ENCODE assay signal across 9 cellular contexts in genomic region chr12:53378705-53379388, GRCh38. TPM values are rescaled to one million over a fixed set of nuclear protein-coding genes. Genes with fewer than 3 reads are reported as not detected.
DNase-seq lines count a peak whose midpoint lies in the region; ATAC-seq and TF ChIP-seq lines count a peak whose summit lies in the region.
"Had no signal": no experiment of that assay in that cellular context is flagged by ENCODE, and none has a peak within 500 bp of the region (broad histone marks: within the 10 kb centered on the region; RNA-seq: fewer than 3 reads in every experiment).

No MANE protein-coding gene starts in this region.

- H2BK12ac ChIP-seq in mesenchymal stem cell (ENCODE audit: low read length in 2 of 2): no peak overlapping the region

- H3K9me3 ChIP-seq in BE2C: no peaks in the 10 kb centered on the region
- H3K9me3 ChIP-seq in HUES64 (ENCODE audit: insufficient read depth, low read depth, low read length): no peaks in the 10 kb centered on the region
- H3K9me3 ChIP-seq in mesenchymal stem cell (ENCODE audit: control insufficient read depth, low read length): no peaks in the 10 kb centered on the region

- H3K4me3 Mint-ChIP-seq in T-cell (no peak overlapping the region), nephron progenitor cell (no peak overlapping the region)

- H3K79me1 ChIP-seq in mesenchymal stem cell (replicated peaks; ENCODE audit: low read length, poor library complexity, severe bottlenecking): no peaks in the 10 kb centered on the region

- no peaks in the 10 kb centered on the region for H3K27me3 Mint-ChIP-seq in T-cell
- H3K27me3 Mint-ChIP-seq in nephron progenitor cell (ENCODE audit: low read depth, poor library complexity): no peaks in the 10 kb centered on the region

- H3K36me3 Mint-ChIP-seq in T-cell: peaks cover 28% of the 10 kb centered on the region
- peaks cover 20% of the 10 kb centered on the region for H3K36me3 Mint-ChIP-seq in nephron progenitor cell (ENCODE audit: low read depth)

- CTCF ChIA-PET in T-cell (lab: Charles Lee): interaction anchor here (0.6 to 2.4 kb wide), 13 partner anchors 25 to 198 kb away, joined by 3 to 31 read pairs (median 5); partner anchors contain the start of genes AAAS (in 2 of the 2), CSAD (in 1 of the 2), TARBP2 (in 1 of the 2) and ZNF740 (in 1 of the 2)

- no peak for TF ChIP-seq CTCF in BE2C (IDR thresholded peaks at IDR 0.05; ENCODE audit: low read depth, low read length)
- no peak for TF ChIP-seq CTCF in astrocyte of the cerebellum (IDR thresholded peaks at IDR 0.05; ENCODE audit: low read depth, low read length, missing control alignments)
- TF ChIP-seq CTCF in nephron progenitor cell (IDR thresholded peaks at IDR 0.05): no peak

- peaks cover 22% of the 10 kb centered on the region for H3K36me3 ChIP-seq in BE2C
- peaks cover 23% of the 10 kb centered on the region for H3K36me3 ChIP-seq in HUES64 (ENCODE audit: insufficient read depth, low read length)
- peaks cover 16 to 21% of the 10 kb centered on the region in 2 experiments for H3K36me3 ChIP-seq in mesenchymal stem cell (ENCODE audit: control insufficient read depth in 1 of 2, insufficient read depth in 2 of 2, low read depth in 1 of 2, low read length in 2 of 2)

- in situ Hi-C loops in astrocyte of the cerebellum (cut with HindIII; ENCODE audit: low sequenced_read_pairs): no loop called here

- H2BK15ac ChIP-seq in mesenchymal stem cell (ENCODE audit: low read depth, poor library complexity, severe bottlenecking): peak overlapping the region; percentile 40

- H3K9me3 Mint-ChIP-seq in T-cell: no peaks in the 10 kb centered on the region
- H3K9me3 Mint-ChIP-seq in nephron progenitor cell: no peaks in the 10 kb centered on the region

- H3K27ac ChIP-seq in HUES64 (ENCODE audit: low read depth, low read length): peak overlapping the region; percentile 94
- peak overlapping the region; percentile 97 for H3K27ac ChIP-seq in mesenchymal stem cell (ENCODE audit: low read length, poor library complexity, severe bottlenecking)

- no peak overlapping the region for H2AFZ ChIP-seq in mesenchymal stem cell (ENCODE audit: low read depth, low read length)

- H3K14ac ChIP-seq in mesenchymal stem cell (ENCODE audit: low read length in 2 of 2): no peak overlapping the region

- peak overlapping the region; percentile 82 to 94 for H3K4ac ChIP-seq in mesenchymal stem cell (ENCODE audit: low read depth in 1 of 2, low read length in 2 of 2)

- H3K27ac Mint-ChIP-seq in T-cell (no peak overlapping the region), nephron progenitor cell (no peak overlapping the region)

- DNase-seq in BE2C: no peak
- DNase-seq in astrocyte of the cerebellum (ENCODE audit: low read depth): no peak
- no peak for DNase-seq in mesenchymal stem cell
- no peak for DNase-seq in T-cell
- no peak for DNase-seq in nephron progenitor cell
- DNase-seq in Ammon's horn (ENCODE audit: low spot score): no peak

- peak overlapping the region; percentile 35 to 89 for H3K18ac ChIP-seq in mesenchymal stem cell (ENCODE audit: low read depth in 1 of 2, low read length in 2 of 2)

- H3K4me1 ChIP-seq in BE2C: peaks cover 14% of the 10 kb centered on the region
- H3K4me1 ChIP-seq in HUES64 (ENCODE audit: insufficient read depth, low read length): peaks cover 17% of the 10 kb centered on the region
- H3K4me1 ChIP-seq in mesenchymal stem cell (ENCODE audit: control insufficient read depth, insufficient read depth, low read depth, low read length): peaks cover 19% of the 10 kb centered on the region

- peak overlapping the region; percentile 96 for H4K91ac ChIP-seq in mesenchymal stem cell (ENCODE audit: low read length)

- H2AK5ac ChIP-seq in mesenchymal stem cell (ENCODE audit: low read length, severe bottlenecking): peak overlapping the region; percentile 69

- ATAC-seq in T-cell (replicated peaks in 1 of 4) (no peak), GM18498 (IDR thresholded peaks at IDR 0.05; ENCODE audit: unreplicated experiment) (no peak)

- H3K23ac ChIP-seq in mesenchymal stem cell (ENCODE audit: low read length in 2 of 2): no peak overlapping the region

- H3K9ac ChIP-seq in HUES64 (ENCODE audit: low read depth, low read length) (peak overlapping the region; percentile 77), mesenchymal stem cell (ENCODE audit: low read length) (peak overlapping the region; percentile 85)

- peak overlapping the region; percentile 95 for H2BK120ac ChIP-seq in mesenchymal stem cell (ENCODE audit: low read depth, low read length)

- peaks cover 35 to 41% (median 36%) of the 10 kb centered on the region in 3 donors for H3K4me1 Mint-ChIP-seq in T-cell
- peaks cover 49% of the 10 kb centered on the region for H3K4me1 Mint-ChIP-seq in nephron progenitor cell

- POLR2A ChIA-PET in T-cell (lab: Charles Lee): interaction anchor here (0.5 to 1.4 kb wide), 5 partner anchors 15 to 198 kb away, joined by 3 to 7 read pairs (median 6); partner anchors contain the start of genes CSAD (in 1 of the 2), PFDN5 (in 1 of the 2), TARBP2 (in 1 of the 2) and ZNF740 (in 1 of the 2)

- peak overlapping the region; percentile 98 for H4K8ac ChIP-seq in mesenchymal stem cell (ENCODE audit: low read length)

- peak overlapping the region; percentile 78 for H2BK5ac ChIP-seq in mesenchymal stem cell (ENCODE audit: low read depth, low read length, poor library complexity, severe bottlenecking)

- H3K27me3 ChIP-seq in BE2C (no peaks in the 10 kb centered on the region), HUES64 (ENCODE audit: insufficient read depth, low read length) (no peaks in the 10 kb centered on the region), mesenchymal stem cell (ENCODE audit: control insufficient read depth in 1 of 2, insufficient read depth in 1 of 2, low read length in 2 of 2) (no peaks in the 10 kb centered on the region)

- 22% methylated on average over 23 of the region's 23 CpGs for WGBS in HUES64
- 19% methylated on average over 23 of the region's 23 CpGs for WGBS in mesenchymal stem cell

- peak overlapping the region; percentile 93 for H3K4me2 ChIP-seq in mesenchymal stem cell (ENCODE audit: low read length, poor library complexity, severe bottlenecking)

- H3K4me3 ChIP-seq in BE2C (ENCODE audit: low read depth, low read length) (peak overlapping the region; percentile 56), HUES64 (ENCODE audit: low read length) (peak overlapping the region; percentile 56), astrocyte of the cerebellum (ENCODE audit: low read depth, low read length) (peak overlapping the region; percentile 42), mesenchymal stem cell (ENCODE audit: insufficient read depth in 1 of 2, low read depth in 1 of 2, low read length in 2 of 2) (peak overlapping the region; percentile 46 to 79)

RNA-seq across cellular contexts. Expression of gene SP1, which starts 1.1 kb away (rescaled TPM):
- 30.4 TPM for polyA plus RNA-seq in BE2C (2012; ENCODE audit: insufficient read depth, insufficient read length, low read depth)
- polyA plus RNA-seq in HUES64 (2013, experiment 1 of 2): 32.4 TPM
- 37.5 TPM for polyA plus RNA-seq in HUES64 (2013, experiment 2 of 2)
- 29.4 TPM for polyA plus RNA-seq in mesenchymal stem cell (2013, experiment 1 of 2)
- 27.5 TPM for polyA plus RNA-seq in mesenchymal stem cell (2013, experiment 2 of 2)
- 100 to 1,000 TPM in 2 of 5 donors, 10 to 100 TPM in 3; 72.7 to 109 (median 96.6) TPM for total RNA-seq in T-cell

RNA-seq across cellular contexts. Expression of gene SP7, which starts 42.7 kb away (rescaled TPM):
- polyA plus RNA-seq in BE2C (2012; ENCODE audit: insufficient read depth, insufficient read length, low read depth): 2.0 TPM
- 0.20 TPM for polyA plus RNA-seq in HUES64 (2013, experiment 1 of 2)
- polyA plus RNA-seq in HUES64 (2013, experiment 2 of 2): 0.06 TPM
- polyA plus RNA-seq in mesenchymal stem cell (2013, experiment 1 of 2): 0.01 TPM
- polyA plus RNA-seq in mesenchymal stem cell (2013, experiment 2 of 2): not detected
- under 1 TPM in 1 of 5 donors, not detected in 4; 0.12 TPM for total RNA-seq in T-cell
- total RNA-seq: activated CD8-positive, alpha-beta memory T cell treated with anti-CD3 and anti-CD28 coated beads for 36 hours had no signal

RNA-seq across cellular contexts. Expression of gene AMHR2, which starts 44.8 kb away (rescaled TPM):
- polyA plus RNA-seq in BE2C (2012; ENCODE audit: insufficient read depth, insufficient read length, low read depth): 15.9 TPM
- polyA plus RNA-seq in HUES64 (2013, experiment 1 of 2): 0.35 TPM
- polyA plus RNA-seq in HUES64 (2013, experiment 2 of 2): 0.57 TPM
- 0.01 TPM for polyA plus RNA-seq in mesenchymal stem cell (2013, experiment 1 of 2)
- not detected for polyA plus RNA-seq in mesenchymal stem cell (2013, experiment 2 of 2)
- under 1 TPM in 1 of 5 donors, not detected in 4; 0.19 TPM for total RNA-seq in T-cell
- total RNA-seq: activated CD8-positive, alpha-beta memory T cell treated with anti-CD3 and anti-CD28 coated beads for 36 hours had no signal

RNA-seq across cellular contexts. Expression of gene AAAS, which starts 57.4 kb away (rescaled TPM):
- polyA plus RNA-seq in BE2C (2012; ENCODE audit: insufficient read depth, insufficient read length, low read depth): 93.5 TPM
- polyA plus RNA-seq in HUES64 (2013, experiment 1 of 2): 48.4 TPM
- polyA plus RNA-seq in HUES64 (2013, experiment 2 of 2): 52.7 TPM
- polyA plus RNA-seq in mesenchymal stem cell (2013, experiment 1 of 2): 33.4 TPM
- polyA plus RNA-seq in mesenchymal stem cell (2013, experiment 2 of 2): 32.3 TPM
- total RNA-seq in T-cell: 10 to 100 TPM; 39.3 to 74.6 (median 66.2) TPM
